In genomic region chr11:119115484-119116234, GRCh38 we compare ENCODE assay signal across 9 cellular contexts. TPM values are rescaled to one million over a fixed set of nuclear protein-coding genes. Genes with fewer than 3 reads are reported as not detected.
DNase-seq lines count a peak whose midpoint lies in the region; ATAC-seq, FAIRE-seq and TF ChIP-seq lines count a peak whose summit lies in the region.
"Had no signal": no experiment of that assay in that cellular context is flagged by ENCODE, and none has a peak within 500 bp of the region (broad histone marks: within the 10 kb centered on the region; RNA-seq: fewer than 3 reads in every experiment).

No MANE protein-coding gene starts in this region.

- BruUV-seq in HepG2 (replicated peaks; lab: Mats Ljungman, UMichigan) = no TSS peak

- intact Hi-C loops in HepG2 (cut with micrococcal nuclease; ENCODE audit: unreplicated experiment) = no loop called here
- intact Hi-C loops in upper lobe of right lung (cut with DNase I) = no loop called here

- no peak overlapping the region for H2AFZ ChIP-seq in HepG2 (ENCODE audit: low read length)

- no peak overlapping the region for H3K4me2 ChIP-seq in HepG2 (ENCODE audit: low read depth, low read length)

- H3K4me1 ChIP-seq in liver (ENCODE audit: control insufficient read depth in 4 of 4, insufficient read depth in 4 of 4, low read length in 3 of 4) (peaks cover 0 to 7% (median 3%) of the 10 kb centered on the region in 4 donors), HepG2 (ENCODE audit: insufficient read depth, low read length) (peaks cover 8% of the 10 kb centered on the region), upper lobe of right lung (peaks cover 3% of the 10 kb centered on the region)

- no peaks in the 10 kb centered on the region for H3K79me2 ChIP-seq in HepG2 (ENCODE audit: insufficient read depth, low read length)

- H3K27ac Mint-ChIP-seq in naive B cell = peak overlapping the region in 4 of 6 donors; percentile 43 to 94 (median 51)

- H3K9me3 Mint-ChIP-seq in naive B cell = no peaks in the 10 kb centered on the region

- peaks cover 5 to 22% (median 16%) of the 10 kb centered on the region in 3 donors for H3K4me1 Mint-ChIP-seq in naive B cell

- H3K9ac ChIP-seq in liver (ENCODE audit: low read depth in 1 of 2, low read length in 2 of 2) (peak overlapping the region in 1 of 2 donors; percentile 6), HepG2 (ENCODE audit: insufficient read depth, low read depth, low read length) (no peak overlapping the region)

- TF ChIP-seq EP300 in HepG2 (IDR thresholded peaks at IDR 0.05; ENCODE audit: low read depth in 2 of 2, low read length in 2 of 2) (no peak), HepG2 (CRISPR knock-in tag; IDR thresholded peaks at IDR 0.05; ENCODE audit: borderline replicate concordance) (no peak)

- H3K27me3 Mint-ChIP-seq in naive B cell = no peaks in the 10 kb centered on the region

- CTCF ChIA-PET in HepG2 (lab: Yijun Ruan, JAX; ENCODE audit: low intra/inter-chr PET ratio, low total read pairs) = no interaction called here

- ATAC-seq in HepG2 (no peak), naive B cell (ENCODE audit: low read depth in 2 of 2) (no peak), upper lobe of right lung (peak; percentile 89), GM18867 (IDR thresholded peaks at IDR 0.05; ENCODE audit: unreplicated experiment) (no peak)

- no peak for TF ChIP-seq POLR2A in HepG2 (IDR thresholded peaks at IDR 0.05; ENCODE audit: insufficient read depth in 1 of 2, low read depth in 2 of 2, low read length in 2 of 2)

- TF ChIP-seq RAD21 in liver (IDR thresholded peaks at IDR 0.05) = no peak
- TF ChIP-seq RAD21 in HepG2 (CRISPR knock-in tag; IDR thresholded peaks at IDR 0.05) = no peak

- H3K9me3 ChIP-seq in liver (ENCODE audit: control insufficient read depth in 4 of 4, low read length in 3 of 4) (no peaks in the 10 kb centered on the region), HepG2 (ENCODE audit: low read length) (no peaks in the 10 kb centered on the region), upper lobe of right lung (no peaks in the 10 kb centered on the region)

- H3K36me3 ChIP-seq in liver (ENCODE audit: control insufficient read depth in 4 of 4, insufficient read depth in 3 of 4, low read depth in 1 of 4, low read length in 3 of 4) (peaks cover 7 to 46% (median 21%) of the 10 kb centered on the region in 4 donors), HepG2 (replicated peaks in 1 of 2; ENCODE audit: control insufficient read depth in 1 of 2, insufficient read depth in 2 of 2, low read length in 2 of 2) (peaks cover 14 to 32% of the 10 kb centered on the region in 2 experiments), upper lobe of right lung (peaks cover 51% of the 10 kb centered on the region)

- in situ Hi-C loops in HepG2 (cut with HindIII; ENCODE audit: extremely low pct_ligation_motif_present, low pct_unique_long_range_greater_than_20kb) = no loop called here

- WGBS in liver = 74% methylated on average over 24 of the region's 24 CpGs
- 93% methylated on average over 24 of the region's 24 CpGs for WGBS in HepG2 (ENCODE audit: low lambda C conversion rate)

- FAIRE-seq in HepG2 (lab: Jason Lieb, UNC) = no peak

- H3K4me3 Mint-ChIP-seq in naive B cell = peak overlapping the region in 3 of 8 donors; percentile 15 to 63 (median 20)

- peak overlapping the region; percentile 44 to 71 for H3K27ac ChIP-seq in liver (ENCODE audit: low read depth in 1 of 2, low read length in 2 of 2)
- H3K27ac ChIP-seq in HepG2 (ENCODE audit: extremely low read length, insufficient read depth, low read length) = no peak overlapping the region
- peak overlapping the region; percentile 54 for H3K27ac ChIP-seq in cingulate gyrus (ENCODE audit: low read depth, low read length)
- peak overlapping the region; percentile 44 for H3K27ac ChIP-seq in upper lobe of right lung

- no peaks in the 10 kb centered on the region for H4K20me1 ChIP-seq in HepG2 (ENCODE audit: insufficient read depth, low read length)

- DNase-seq in HepG2 (ENCODE audit: low spot score) (no peak), naive B cell (no peak), upper lobe of right lung (peak; percentile 84), DMS79 treated with DMSO at 0.1 percent for 48 hours (lab: John Stamatoyannopoulos, UW) (no peak), RPMI8226 (no peak)
- DNase-seq: NCI-H2029 treated with DMSO at 0.1 percent for 48 hours had no signal

- peaks cover 10 to 12% of the 10 kb centered on the region in 2 donors for H3K36me3 Mint-ChIP-seq in naive B cell

- POLR2A ChIA-PET in HepG2 (lab: Yijun Ruan, JAX) = interaction anchor here (0.7 kb wide), 1 partner anchor 223 kb away, joined by 3 read pairs; no protein-coding TSS in a partner anchor

- no peaks in the 10 kb centered on the region for H3K27me3 ChIP-seq in liver (ENCODE audit: control insufficient read depth in 4 of 4, insufficient read depth in 4 of 4, low read length in 3 of 4)
- no peaks in the 10 kb centered on the region; a peak in 1 of 5 replicates for H3K27me3 ChIP-seq in HepG2 (ENCODE audit: control insufficient read depth in 1 of 2, insufficient read depth in 2 of 2, low read length in 2 of 2)
- no peaks in the 10 kb centered on the region for H3K27me3 ChIP-seq in upper lobe of right lung

- H3K4me3 ChIP-seq in liver (ENCODE audit: low read depth in 1 of 3, low read length in 3 of 3) = no peak overlapping the region
- H3K4me3 ChIP-seq in HepG2 (replicated peaks in 1 of 3; ENCODE audit: insufficient read depth in 1 of 3, low read depth in 2 of 3, low read length in 3 of 3) = no peak overlapping the region
- peak overlapping the region; percentile 21 for H3K4me3 ChIP-seq in upper lobe of right lung

- TF ChIP-seq CTCF in liver (IDR thresholded peaks at IDR 0.05; ENCODE audit: low read depth, low read length, missing input control) (no peak), HepG2 (CRISPR knock-in tag; IDR thresholded peaks at IDR 0.05) (no peak), upper lobe of right lung (IDR thresholded peaks at IDR 0.05) (no peak)

RNA-seq across cellular contexts. Expression of gene HINFP, which starts 5.7 kb away (rescaled TPM):
- total RNA-seq in liver (10 to 100 TPM; 10.2 to 14.3 TPM), HepG2 (2016; rRNA removed; fragmentation: Illumina TruSeq; extraction: Trizol) (13.3 and 15.1 TPM in 2 replicates), upper lobe of right lung (25.2 TPM)
- polyA plus RNA-seq in liver (1 to 10 TPM; 6.4 to 6.5 TPM), HepG2 (2011; rRNA removed) (21.4 and 27.5 TPM in 2 replicates), naive B cell (ENCODE audit: low read depth in 6 of 6) (10 to 100 TPM in 3 of 6 donors, 1 to 10 TPM in 3; 7.0 to 19.3 (median 9.9) TPM)
- total RNA-seq in HepG2 (2016; cell fraction: cytosol; rRNA removed; fragmentation: Illumina TruSeq; extraction: Trizol; ENCODE audit: low read depth) = 19.3 and 21.2 TPM in 2 replicates
- total RNA-seq in HepG2 (2016; cell fraction: insoluble cytoplasmic fraction; rRNA removed; fragmentation: Illumina TruSeq; extraction: Trizol) = 13.0 and 15.1 TPM in 2 replicates
- total RNA-seq in HepG2 (2016; cell fraction: membrane; rRNA removed; fragmentation: Illumina TruSeq; extraction: Trizol) = 11.9 and 13.6 TPM in 2 replicates
- 14.0 and 18.0 TPM in 2 replicates for total RNA-seq in HepG2 (2016; cell fraction: nucleus; rRNA removed; fragmentation: Illumina TruSeq; extraction: Trizol)
- polyA plus RNA-seq in HepG2 (2011; cell fraction: cytosol; rRNA removed) = 15.9 and 17.5 TPM in 2 replicates
- polyA plus RNA-seq in HepG2 (2011; cell fraction: nucleus; rRNA removed) = 47.6 and 50.8 TPM in 2 replicates
- polyA plus RNA-seq in HepG2 (2012) = 8.2 and 13.4 TPM in 2 replicates
- polyA plus RNA-seq in HepG2 (2016; cell fraction: cytosol; fragmentation: Illumina TruSeq; extraction: Trizol; ENCODE audit: low read depth) = 2.5 and 2.6 TPM in 2 replicates
- 14.5 and 17.5 TPM in 2 replicates for polyA plus RNA-seq in HepG2 (2016; cell fraction: insoluble cytoplasmic fraction; fragmentation: Illumina TruSeq; extraction: Trizol; ENCODE audit: low read depth)
- polyA plus RNA-seq in HepG2 (2016; cell fraction: membrane; fragmentation: Illumina TruSeq; extraction: Trizol; ENCODE audit: low read depth) = 4.6 and 5.7 TPM in 2 replicates
- 29.7 and 32.0 TPM in 2 replicates for polyA plus RNA-seq in HepG2 (2016; cell fraction: nucleus; fragmentation: Illumina TruSeq; extraction: Trizol; ENCODE audit: insufficient read depth, low read depth)
- 40.6 and 44.8 TPM in 2 replicates for polyA minus RNA-seq in HepG2 (2011; rRNA and poly(A)+ RNA removed; ENCODE audit: low replicate concordance)
- 12.8 and 13.3 TPM in 2 replicates for polyA minus RNA-seq in HepG2 (2011; cell fraction: cytosol; rRNA and poly(A)+ RNA removed)
- 32.8 and 34.8 TPM in 2 replicates for polyA minus RNA-seq in HepG2 (2011; cell fraction: nucleus; rRNA and poly(A)+ RNA removed)

RNA-seq across cellular contexts. Expression of gene C2CD2L, which starts 8.5 kb away (rescaled TPM):
- 1 to 10 TPM; 3.5 to 6.1 TPM for total RNA-seq in liver
- polyA plus RNA-seq in liver = 1 to 10 TPM; 2.5 to 6.3 TPM
- total RNA-seq in HepG2 (2016; rRNA removed; fragmentation: Illumina TruSeq; extraction: Trizol) = 1.2 and 3.7 TPM in 2 replicates
- 0.79 and 1.4 TPM in 2 replicates for total RNA-seq in HepG2 (2016; cell fraction: cytosol; rRNA removed; fragmentation: Illumina TruSeq; extraction: Trizol; ENCODE audit: low read depth)
- total RNA-seq in HepG2 (2016; cell fraction: insoluble cytoplasmic fraction; rRNA removed; fragmentation: Illumina TruSeq; extraction: Trizol) = 1.5 and 3.1 TPM in 2 replicates
- total RNA-seq in HepG2 (2016; cell fraction: membrane; rRNA removed; fragmentation: Illumina TruSeq; extraction: Trizol) = 1.6 and 1.9 TPM in 2 replicates
- 5.6 and 5.7 TPM in 2 replicates for total RNA-seq in HepG2 (2016; cell fraction: nucleus; rRNA removed; fragmentation: Illumina TruSeq; extraction: Trizol)
- polyA plus RNA-seq in HepG2 (2011; rRNA removed) = 5.5 and 6.0 TPM in 2 replicates
- polyA plus RNA-seq in HepG2 (2011; cell fraction: cytosol; rRNA removed) = 3.1 and 3.8 TPM in 2 replicates
- 19.5 and 20.9 TPM in 2 replicates for polyA plus RNA-seq in HepG2 (2011; cell fraction: nucleus; rRNA removed)
- polyA plus RNA-seq in HepG2 (2012) = 3.6 and 6.9 TPM in 2 replicates
- polyA plus RNA-seq in HepG2 (2016; cell fraction: cytosol; fragmentation: Illumina TruSeq; extraction: Trizol; ENCODE audit: low read depth) = 0.15 and 0.31 TPM in 2 replicates
- 1.6 and 2.4 TPM in 2 replicates for polyA plus RNA-seq in HepG2 (2016; cell fraction: insoluble cytoplasmic fraction; fragmentation: Illumina TruSeq; extraction: Trizol; ENCODE audit: low read depth)
- polyA plus RNA-seq in HepG2 (2016; cell fraction: membrane; fragmentation: Illumina TruSeq; extraction: Trizol; ENCODE audit: low read depth) = 1.5 TPM in 2 replicates
- polyA plus RNA-seq in HepG2 (2016; cell fraction: nucleus; fragmentation: Illumina TruSeq; extraction: Trizol; ENCODE audit: insufficient read depth, low read depth) = 13.0 and 14.1 TPM in 2 replicates
- 12.9 and 18.4 TPM in 2 replicates for polyA minus RNA-seq in HepG2 (2011; rRNA and poly(A)+ RNA removed; ENCODE audit: low replicate concordance)
- polyA minus RNA-seq in HepG2 (2011; cell fraction: cytosol; rRNA and poly(A)+ RNA removed) = 2.0 and 5.5 TPM in 2 replicates
- 10.0 and 17.3 TPM in 2 replicates for polyA minus RNA-seq in HepG2 (2011; cell fraction: nucleus; rRNA and poly(A)+ RNA removed)
- polyA plus RNA-seq in naive B cell (ENCODE audit: low read depth in 6 of 6) = 1 to 10 TPM in 5 of 6 donors, under 1 TPM in 1; 0.55 to 3.8 (median 2.0) TPM
- 20.3 TPM for total RNA-seq in upper lobe of right lung

RNA-seq across cellular contexts. Expression of gene DPAGT1, which starts 14.0 kb away (rescaled TPM):
- total RNA-seq in liver (10 to 100 TPM; 12.8 to 40.5 TPM), HepG2 (2016; rRNA removed; fragmentation: Illumina TruSeq; extraction: Trizol) (15.1 and 37.6 TPM in 2 replicates), upper lobe of right lung (38.4 TPM)
- polyA plus RNA-seq in liver (10 to 100 TPM; 34.3 to 48.0 TPM), HepG2 (2011; rRNA removed) (63.9 and 70.7 TPM in 2 replicates), naive B cell (ENCODE audit: low read depth in 6 of 6) (10 to 100 TPM; 29.7 to 61.6 (median 34.5) TPM)
- 9.0 and 10.4 TPM in 2 replicates for total RNA-seq in HepG2 (2016; cell fraction: cytosol; rRNA removed; fragmentation: Illumina TruSeq; extraction: Trizol; ENCODE audit: low read depth)
- 13.6 and 37.2 TPM in 2 replicates for total RNA-seq in HepG2 (2016; cell fraction: insoluble cytoplasmic fraction; rRNA removed; fragmentation: Illumina TruSeq; extraction: Trizol)
- 11.6 and 12.3 TPM in 2 replicates for total RNA-seq in HepG2 (2016; cell fraction: membrane; rRNA removed; fragmentation: Illumina TruSeq; extraction: Trizol)
- 44.3 and 47.6 TPM in 2 replicates for total RNA-seq in HepG2 (2016; cell fraction: nucleus; rRNA removed; fragmentation: Illumina TruSeq; extraction: Trizol)
- 58.3 and 83.9 TPM in 2 replicates for polyA plus RNA-seq in HepG2 (2011; cell fraction: cytosol; rRNA removed)
- polyA plus RNA-seq in HepG2 (2011; cell fraction: nucleus; rRNA removed) = 188 and 198 TPM in 2 replicates
- 29.8 and 34.0 TPM in 2 replicates for polyA plus RNA-seq in HepG2 (2012)
- polyA plus RNA-seq in HepG2 (2016; cell fraction: cytosol; fragmentation: Illumina TruSeq; extraction: Trizol; ENCODE audit: low read depth) = 7.4 and 9.5 TPM in 2 replicates
- polyA plus RNA-seq in HepG2 (2016; cell fraction: insoluble cytoplasmic fraction; fragmentation: Illumina TruSeq; extraction: Trizol; ENCODE audit: low read depth) = 22.6 and 25.1 TPM in 2 replicates
- polyA plus RNA-seq in HepG2 (2016; cell fraction: membrane; fragmentation: Illumina TruSeq; extraction: Trizol; ENCODE audit: low read depth) = 11.7 and 14.0 TPM in 2 replicates
- 111 TPM in 2 replicates for polyA plus RNA-seq in HepG2 (2016; cell fraction: nucleus; fragmentation: Illumina TruSeq; extraction: Trizol; ENCODE audit: insufficient read depth, low read depth)
- 144 and 162 TPM in 2 replicates for polyA minus RNA-seq in HepG2 (2011; rRNA and poly(A)+ RNA removed; ENCODE audit: low replicate concordance)
- 27.4 and 33.9 TPM in 2 replicates for polyA minus RNA-seq in HepG2 (2011; cell fraction: cytosol; rRNA and poly(A)+ RNA removed)
- 47.9 and 50.1 TPM in 2 replicates for polyA minus RNA-seq in HepG2 (2011; cell fraction: nucleus; rRNA and poly(A)+ RNA removed)

RNA-seq across cellular contexts. Expression of gene HMBS, which starts 31.0 kb away (rescaled TPM):
- total RNA-seq in liver (100 to 1,000 TPM in 1 of 2 donors, 10 to 100 TPM in 1; 10.5 to 224 TPM), HepG2 (2016; rRNA removed; fragmentation: Illumina TruSeq; extraction: Trizol) (9.4 and 14.0 TPM in 2 replicates), upper lobe of right lung (19.5 TPM)
- polyA plus RNA-seq in liver (10 to 100 TPM; 21.2 to 32.2 TPM), HepG2 (2011; rRNA removed) (46.8 and 46.9 TPM in 2 replicates), naive B cell (ENCODE audit: low read depth in 6 of 6) (10 to 100 TPM; 11.7 to 26.8 (median 16.4) TPM)
- 11.3 and 12.0 TPM in 2 replicates for total RNA-seq in HepG2 (2016; cell fraction: cytosol; rRNA removed; fragmentation: Illumina TruSeq; extraction: Trizol; ENCODE audit: low read depth)
- 10.3 and 11.8 TPM in 2 replicates for total RNA-seq in HepG2 (2016; cell fraction: insoluble cytoplasmic fraction; rRNA removed; fragmentation: Illumina TruSeq; extraction: Trizol)
- 17.7 and 22.9 TPM in 2 replicates for total RNA-seq in HepG2 (2016; cell fraction: membrane; rRNA removed; fragmentation: Illumina TruSeq; extraction: Trizol)
- 19.9 and 22.9 TPM in 2 replicates for total RNA-seq in HepG2 (2016; cell fraction: nucleus; rRNA removed; fragmentation: Illumina TruSeq; extraction: Trizol)
- polyA plus RNA-seq in HepG2 (2011; cell fraction: cytosol; rRNA removed) = 36.8 and 52.6 TPM in 2 replicates
- polyA plus RNA-seq in HepG2 (2011; cell fraction: nucleus; rRNA removed) = 114 and 141 TPM in 2 replicates
- polyA plus RNA-seq in HepG2 (2012) = 25.3 and 27.5 TPM in 2 replicates
- 41.8 and 50.4 TPM in 2 replicates for polyA plus RNA-seq in HepG2 (2016; cell fraction: cytosol; fragmentation: Illumina TruSeq; extraction: Trizol; ENCODE audit: low read depth)
- 59.7 and 64.5 TPM in 2 replicates for polyA plus RNA-seq in HepG2 (2016; cell fraction: insoluble cytoplasmic fraction; fragmentation: Illumina TruSeq; extraction: Trizol; ENCODE audit: low read depth)
- polyA plus RNA-seq in HepG2 (2016; cell fraction: membrane; fragmentation: Illumina TruSeq; extraction: Trizol; ENCODE audit: low read depth) = 48.2 and 57.5 TPM in 2 replicates
- polyA plus RNA-seq in HepG2 (2016; cell fraction: nucleus; fragmentation: Illumina TruSeq; extraction: Trizol; ENCODE audit: insufficient read depth, low read depth) = 85.4 and 92.8 TPM in 2 replicates
- 40.3 and 66.3 TPM in 2 replicates for polyA minus RNA-seq in HepG2 (2011; rRNA and poly(A)+ RNA removed; ENCODE audit: low replicate concordance)
- polyA minus RNA-seq in HepG2 (2011; cell fraction: cytosol; rRNA and poly(A)+ RNA removed) = 14.4 and 18.5 TPM in 2 replicates
- 22.6 and 26.1 TPM in 2 replicates for polyA minus RNA-seq in HepG2 (2011; cell fraction: nucleus; rRNA and poly(A)+ RNA removed)

RNA-seq across cellular contexts. Expression of gene ABCG4, which starts 33.2 kb away (rescaled TPM):
- total RNA-seq in liver (under 1 TPM; 0.05 to 0.17 TPM), HepG2 (2016; rRNA removed; fragmentation: Illumina TruSeq; extraction: Trizol) (not detected in 2 replicates), upper lobe of right lung (0.14 TPM)
- polyA plus RNA-seq in liver (under 1 TPM in 1 of 2 donors, not detected in 1; 0.03 TPM), HepG2 (2011; rRNA removed) (not detected in 2 replicates), naive B cell (ENCODE audit: low read depth in 6 of 6) (not detected)
- total RNA-seq in HepG2 (2016; cell fraction: cytosol; rRNA removed; fragmentation: Illumina TruSeq; extraction: Trizol; ENCODE audit: low read depth) = not detected in 2 replicates
- total RNA-seq in HepG2 (2016; cell fraction: insoluble cytoplasmic fraction; rRNA removed; fragmentation: Illumina TruSeq; extraction: Trizol) = not detected in 2 replicates
- not detected in 2 replicates for total RNA-seq in HepG2 (2016; cell fraction: membrane; rRNA removed; fragmentation: Illumina TruSeq; extraction: Trizol)
- not detected in 2 replicates for total RNA-seq in HepG2 (2016; cell fraction: nucleus; rRNA removed; fragmentation: Illumina TruSeq; extraction: Trizol)
- polyA plus RNA-seq in HepG2 (2011; cell fraction: cytosol; rRNA removed) = not detected in 2 replicates
- polyA plus RNA-seq in HepG2 (2011; cell fraction: nucleus; rRNA removed) = 0.05 TPM in 1 of 2 replicates, not detected in the other
- polyA plus RNA-seq in HepG2 (2012) = not detected in 2 replicates
- not detected in 2 replicates for polyA plus RNA-seq in HepG2 (2016; cell fraction: cytosol; fragmentation: Illumina TruSeq; extraction: Trizol; ENCODE audit: low read depth)
- not detected in 2 replicates for polyA plus RNA-seq in HepG2 (2016; cell fraction: insoluble cytoplasmic fraction; fragmentation: Illumina TruSeq; extraction: Trizol; ENCODE audit: low read depth)
- polyA plus RNA-seq in HepG2 (2016; cell fraction: membrane; fragmentation: Illumina TruSeq; extraction: Trizol; ENCODE audit: low read depth) = not detected in 2 replicates
- polyA plus RNA-seq in HepG2 (2016; cell fraction: nucleus; fragmentation: Illumina TruSeq; extraction: Trizol; ENCODE audit: insufficient read depth, low read depth) = not detected in 2 replicates
- polyA minus RNA-seq in HepG2 (2011; rRNA and poly(A)+ RNA removed; ENCODE audit: low replicate concordance) = 0.52 TPM in 1 of 2 replicates, not detected in the other
- not detected in 2 replicates for polyA minus RNA-seq in HepG2 (2011; cell fraction: cytosol; rRNA and poly(A)+ RNA removed)
- not detected in 2 replicates for polyA minus RNA-seq in HepG2 (2011; cell fraction: nucleus; rRNA and poly(A)+ RNA removed)
